In the genomic region with DNA sequence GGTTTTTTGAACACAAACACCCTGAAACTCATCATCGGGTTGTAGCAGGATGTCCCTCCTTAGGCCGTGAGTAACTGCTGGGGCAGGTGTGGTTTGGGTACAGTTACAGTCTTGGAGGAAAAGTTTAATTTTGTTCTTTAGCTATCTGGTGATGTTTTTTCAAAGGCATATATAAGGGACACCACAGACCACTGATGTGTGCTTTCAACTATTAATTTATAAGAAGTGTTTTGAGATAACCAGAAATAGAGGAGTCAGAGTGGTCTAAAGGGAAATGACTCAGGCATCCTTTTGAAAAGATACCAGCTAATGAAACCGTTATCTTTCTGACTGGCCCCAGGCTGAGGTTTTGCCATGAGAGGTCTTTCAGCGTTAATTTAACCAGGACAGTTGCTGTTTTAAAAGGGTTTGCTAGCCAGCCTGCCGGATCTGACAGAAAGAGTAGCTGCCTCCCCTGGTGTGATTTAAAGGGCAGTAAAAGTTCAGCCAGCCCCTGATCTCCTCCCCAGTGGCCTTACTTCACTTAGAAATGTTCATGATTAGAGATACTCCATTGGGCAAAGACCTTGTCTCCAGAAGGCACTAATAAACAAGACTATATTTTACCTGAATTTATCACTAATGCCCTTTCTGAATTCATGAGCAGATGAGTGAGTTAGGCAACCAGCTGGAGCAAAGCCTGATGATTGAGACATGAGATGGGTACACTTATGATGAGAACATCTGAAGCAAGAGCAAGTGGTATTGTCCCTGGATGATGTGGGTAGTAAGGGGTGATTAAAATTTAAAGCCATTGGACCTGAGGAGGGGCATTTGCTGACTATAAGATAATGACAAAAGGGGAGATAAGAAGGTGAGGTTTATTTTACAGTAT, we compare ENCODE assay signal across 8 cellular contexts.
DNase-seq lines count a peak whose midpoint lies in the region; ATAC-seq and TF ChIP-seq lines count a peak whose summit lies in the region.

No MANE protein-coding gene starts in this region.

- H3K27ac ChIP-seq in lower lobe of right lung: no peak overlapping the region
- no peak overlapping the region for H3K27ac ChIP-seq in suprapubic skin
- no peak overlapping the region for H3K27ac ChIP-seq in left lung

- peak overlapping the region; percentile 79 for H3K27ac Mint-ChIP-seq in activated CD8-positive, alpha-beta T cell treated with anti-CD3 and anti-CD28 coated beads, Interleukin-2, amount 10 ng/mL, durations not matched to agents 7 days and 5 days
- peak overlapping the region; percentile 50 for H3K27ac Mint-ChIP-seq in mesothelial cell of epicardium

- peak; percentile 65 for DNase-seq in activated CD8-positive, alpha-beta T cell treated with anti-CD3 and anti-CD28 coated beads, Interleukin-2, amount 10 ng/mL, durations not matched to agents 7 days and 5 days
- DNase-seq in mesothelial cell of epicardium (ENCODE audit: low spot score in 2 of 2, unreplicated experiment in 2 of 2) (no peak), anterior cingulate cortex (lab: John Stamatoyannopoulos, UW) (no peak), lower lobe of right lung (no peak), suprapubic skin (ENCODE audit: low spot score in 2 of 2) (no peak), left lung (no peak)

- TF ChIP-seq POLR2A in suprapubic skin (IDR thresholded peaks at IDR 0.05): no peak

- H3K4me3 Mint-ChIP-seq in activated CD8-positive, alpha-beta T cell treated with anti-CD3 and anti-CD28 coated beads, Interleukin-2, amount 10 ng/mL, durations not matched to agents 7 days and 5 days: peak overlapping the region; percentile 24
- H3K4me3 Mint-ChIP-seq in mesothelial cell of epicardium: no peak overlapping the region

- H3K36me3 ChIP-seq in lower lobe of right lung: no peaks in the 10 kb centered on the region
- H3K36me3 ChIP-seq in suprapubic skin: no peaks in the 10 kb centered on the region
- H3K36me3 ChIP-seq in left lung: no peaks in the 10 kb centered on the region

- H3K9me3 Mint-ChIP-seq in activated CD8-positive, alpha-beta T cell treated with anti-CD3 and anti-CD28 coated beads, Interleukin-2, amount 10 ng/mL, durations not matched to agents 7 days and 5 days (ENCODE audit: insufficient read depth): peaks cover 10% of the 10 kb centered on the region
- H3K9me3 Mint-ChIP-seq in mesothelial cell of epicardium: peaks cover 6% of the 10 kb centered on the region

- H3K27me3 ChIP-seq in lower lobe of right lung (ENCODE audit: low read depth): no peaks in the 10 kb centered on the region
- no peaks in the 10 kb centered on the region for H3K27me3 ChIP-seq in suprapubic skin
- no peaks in the 10 kb centered on the region for H3K27me3 ChIP-seq in left lung

- POLR2A ChIA-PET in activated CD8-positive, alpha-beta T cell treated with anti-CD3 and anti-CD28 coated beads, Interleukin-2, amount 10 ng/mL, durations not matched to agents 7 days and 5 days (lab: Charles Lee): interaction anchor here (0.6 to 1.5 kb wide), 6 partner anchors 63 to 535 kb away, joined by 3 to 5 read pairs (median 4); no protein-coding TSS in a partner anchor

- no peaks in the 10 kb centered on the region for H3K9me3 ChIP-seq in lower lobe of right lung
- no peaks in the 10 kb centered on the region for H3K9me3 ChIP-seq in suprapubic skin
- no peaks in the 10 kb centered on the region for H3K9me3 ChIP-seq in left lung

- H3K27me3 Mint-ChIP-seq in activated CD8-positive, alpha-beta T cell treated with anti-CD3 and anti-CD28 coated beads, Interleukin-2, amount 10 ng/mL, durations not matched to agents 7 days and 5 days (ENCODE audit: low read depth): no peaks in the 10 kb centered on the region
- H3K27me3 Mint-ChIP-seq in mesothelial cell of epicardium (ENCODE audit: low read depth): no peaks in the 10 kb centered on the region

- no peak for TF ChIP-seq CTCF in mesothelial cell of epicardium (IDR thresholded peaks at IDR 0.05; ENCODE audit: unreplicated experiment)
- TF ChIP-seq CTCF in lower lobe of right lung (IDR thresholded peaks at IDR 0.05): no peak
- no peak for TF ChIP-seq CTCF in suprapubic skin (IDR thresholded peaks at IDR 0.05)
- no peak for TF ChIP-seq CTCF in left lung (IDR thresholded peaks at IDR 0.05)

- peaks cover 54% of the 10 kb centered on the region for H3K4me1 Mint-ChIP-seq in activated CD8-positive, alpha-beta T cell treated with anti-CD3 and anti-CD28 coated beads, Interleukin-2, amount 10 ng/mL, durations not matched to agents 7 days and 5 days (ENCODE audit: low read depth)
- H3K4me1 Mint-ChIP-seq in mesothelial cell of epicardium: peaks cover 29% of the 10 kb centered on the region

- intact Hi-C loops in lower lobe of right lung (cut with DNase I): no loop called here
- intact Hi-C loops in left lung (cut with DNase I): no loop called here

- CTCF ChIA-PET in activated CD8-positive, alpha-beta T cell treated with anti-CD3 and anti-CD28 coated beads, Interleukin-2, amount 10 ng/mL, durations not matched to agents 7 days and 5 days (lab: Charles Lee): interaction anchor here (0.7 to 1.3 kb wide), 6 partner anchors 11 to 628 kb away, joined by 3 to 6 read pairs (median 3); no protein-coding TSS in a partner anchor

- TF ChIP-seq EP300 in suprapubic skin (IDR thresholded peaks at IDR 0.05): no peak

- H3K36me3 Mint-ChIP-seq in activated CD8-positive, alpha-beta T cell treated with anti-CD3 and anti-CD28 coated beads, Interleukin-2, amount 10 ng/mL, durations not matched to agents 7 days and 5 days (ENCODE audit: low read depth): peaks cover 12% of the 10 kb centered on the region
- no peaks in the 10 kb centered on the region for H3K36me3 Mint-ChIP-seq in mesothelial cell of epicardium

- ATAC-seq in GM18511 (IDR thresholded peaks at IDR 0.05; ENCODE audit: unreplicated experiment) (peak; percentile 84), HG02943 (IDR thresholded peaks at IDR 0.05; ENCODE audit: low read depth, unreplicated experiment) (peak; percentile 66), lower lobe of right lung (no peak), left lung (no peak)
- peak; percentile 86 for ATAC-seq in activated CD8-positive, alpha-beta T cell treated with anti-CD3 and anti-CD28 coated beads, Interleukin-2, amount 10 ng/mL, durations not matched to agents 7 days and 5 days

- H3K4me1 ChIP-seq in lower lobe of right lung (peaks cover 20% of the 10 kb centered on the region), suprapubic skin (no peaks in the 10 kb centered on the region), left lung (peaks cover 5 to 22% of the 10 kb centered on the region in 2 donors)

- WGBS in suprapubic skin: 62% methylated on average over 5 of the region's 5 CpGs

- H3K4me3 ChIP-seq in lower lobe of right lung: no peak overlapping the region
- H3K4me3 ChIP-seq in suprapubic skin: no peak overlapping the region
- H3K4me3 ChIP-seq in left lung: no peak overlapping the region

Comparison
In these comparisons a context has a peak if more than half of its experiments do, and no peak if none do; other contexts are left out.
1. ATAC-seq: peak in GM18511 (single experiment), HG02943 (single experiment) and activated CD8-positive, alpha-beta T cell treated with anti-CD3 and anti-CD28 coated beads, Interleukin-2, amount 10 ng/mL, durations not matched to agents 7 days and 5 days (single experiment); none in lower lobe of right lung (0 of 2) and left lung (single experiment).